8 cellular contexts compared by ENCODE assay signal in the genomic region with DNA sequence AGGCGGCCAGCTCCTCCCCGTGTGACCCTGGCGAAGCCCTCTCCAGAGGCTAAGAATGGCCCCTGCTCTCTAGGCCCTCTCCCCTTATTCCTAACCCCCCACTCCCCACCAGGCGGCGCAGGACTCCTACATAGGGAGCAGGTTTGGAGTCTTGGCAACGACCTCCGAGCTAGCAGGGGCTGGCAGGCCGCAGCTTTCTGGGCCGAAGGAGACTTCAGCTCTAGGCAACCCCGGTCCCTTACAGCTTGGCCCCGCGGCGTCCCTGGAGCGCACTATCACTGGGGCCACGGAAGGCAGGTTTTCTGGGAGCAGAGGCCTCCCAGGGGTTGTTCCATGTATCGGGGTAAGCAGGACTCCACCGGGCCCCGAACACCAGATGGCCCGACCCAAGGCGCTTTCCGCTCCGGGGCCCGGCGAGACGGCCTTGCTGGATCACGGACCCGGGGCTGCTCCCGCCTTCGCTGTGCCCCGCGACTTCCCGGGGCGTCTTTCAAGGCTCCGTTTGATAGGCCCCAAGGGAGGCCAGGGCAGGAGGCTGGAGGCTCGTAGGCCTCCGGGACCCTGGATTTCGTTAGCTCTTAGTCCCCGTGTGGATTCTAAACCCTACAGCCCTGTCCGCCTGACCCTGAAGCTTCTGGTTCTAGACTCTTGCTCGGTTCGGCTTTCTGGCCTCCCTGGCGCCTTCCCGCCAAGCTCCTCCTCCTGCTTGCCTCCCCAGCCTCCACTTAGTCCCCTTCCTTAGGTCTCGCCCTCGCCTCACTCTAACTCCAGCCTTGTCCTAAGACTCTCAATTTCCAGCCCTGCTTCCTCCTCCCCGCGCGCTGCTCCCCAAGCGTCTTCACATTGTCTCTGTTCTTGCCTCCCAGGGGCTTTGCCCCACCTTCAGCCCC. TPM values are rescaled to one million over a fixed set of nuclear protein-coding genes. Genes with fewer than 3 reads are reported as not detected.
DNase-seq lines count a peak whose midpoint lies in the region; ATAC-seq, FAIRE-seq and TF ChIP-seq lines count a peak whose summit lies in the region.

No MANE protein-coding gene starts in this region.

- no peaks in the 10 kb centered on the region for H3K9me3 ChIP-seq in PC-9 (ENCODE audit: insufficient read depth, low read depth)
- H3K9me3 ChIP-seq in esophagus muscularis mucosa, result no peaks in the 10 kb centered on the region

- CTCF ChIA-PET in activated CD4-positive, alpha-beta T cell treated with anti-CD3 and anti-CD28 coated beads for 36 hours (lab: Charles Lee), result interaction anchor here (0.6 to 3.7 kb wide), 13 partner anchors 10 to 716 kb away, joined by 3 to 22 read pairs (median 3); no protein-coding TSS in a partner anchor
- CTCF ChIA-PET in PC-9 (lab: Charles Lee), result no interaction called here

- no peak for TF ChIP-seq EP300 in esophagus muscularis mucosa (IDR thresholded peaks at IDR 0.05)

- H3K27me3 ChIP-seq in PC-9 (ENCODE audit: insufficient read depth, low read depth) (peaks cover 59% of the 10 kb centered on the region), bronchial epithelial cell (ENCODE audit: control insufficient read depth, insufficient read depth, low read length) (peaks cover 88% of the 10 kb centered on the region), esophagus muscularis mucosa (peaks cover 6 to 100% (median 83%) of the 10 kb centered on the region in 4 donors)

- intact Hi-C loops in activated CD4-positive, alpha-beta T cell treated with anti-CD3 and anti-CD28 coated beads for 36 hours (cut with DNase I, micrococcal nuclease), result loop anchor here (1.0 to 10.0 kb wide), 6 partner anchors 51 to 1961 kb away; partner anchors contain the start of gene MAFB (in 1 of the 2)
- intact Hi-C loops in PC-9 (cut with micrococcal nuclease; ENCODE audit: unreplicated experiment), result loop anchor here (1.0 kb wide), 1 partner anchor 167 kb away; no protein-coding TSS in a partner anchor
- intact Hi-C loops in esophagus muscularis mucosa (cut with DNase I), result no loop called here

- no peaks in the 10 kb centered on the region for H3K4me1 ChIP-seq in PC-9 (replicated peaks; ENCODE audit: insufficient read depth)
- H3K4me1 ChIP-seq in esophagus muscularis mucosa, result peaks cover 21 to 79% (median 65%) of the 10 kb centered on the region in 4 donors

- H3K9me2 ChIP-seq in PC-9 (ENCODE audit: insufficient read depth), result no peaks in the 10 kb centered on the region

- no peaks in the 10 kb centered on the region for H3K9me3 Mint-ChIP-seq in activated CD4-positive, alpha-beta T cell treated with anti-CD3 and anti-CD28 coated beads for 36 hours (ENCODE audit: low read depth)
- H3K9me3 Mint-ChIP-seq in naive B cell, result peaks cover 2 to 35% (median 17%) of the 10 kb centered on the region in 7 donors

- H3K4me1 Mint-ChIP-seq in activated CD4-positive, alpha-beta T cell treated with anti-CD3 and anti-CD28 coated beads for 36 hours, result peaks cover 57% of the 10 kb centered on the region
- peaks cover 64 to 85% (median 77%) of the 10 kb centered on the region in 3 donors for H3K4me1 Mint-ChIP-seq in naive B cell

- H3K4me3 ChIP-seq in PC-9, result no peak overlapping the region
- H3K4me3 ChIP-seq in bronchial epithelial cell (ENCODE audit: low read depth, low read length), result no peak overlapping the region
- H3K4me3 ChIP-seq in esophagus muscularis mucosa, result no peak overlapping the region

- no peak overlapping the region for H2AFZ ChIP-seq in PC-9

- H3K27ac ChIP-seq in PC-9 (no peak overlapping the region), esophagus muscularis mucosa (replicated peaks in 1 of 4) (no peak overlapping the region)

- peak; percentile 61 for TF ChIP-seq CTCF in PC-9 (conservative IDR thresholded peaks at IDR 0.05)
- peak; percentile 48 for TF ChIP-seq CTCF in bronchial epithelial cell (IDR thresholded peaks at IDR 0.05; ENCODE audit: insufficient read depth, low read length, severe bottlenecking)
- no peak for TF ChIP-seq CTCF in esophagus muscularis mucosa (IDR thresholded peaks at IDR 0.05)

- WGBS in esophagus muscularis mucosa, result 13% methylated on average over 19 of the region's 49 CpGs

- H3K27me3 Mint-ChIP-seq in activated CD4-positive, alpha-beta T cell treated with anti-CD3 and anti-CD28 coated beads for 36 hours, result peaks cover 87% of the 10 kb centered on the region
- H3K27me3 Mint-ChIP-seq in naive B cell, result peaks cover 79 to 98% (median 94%) of the 10 kb centered on the region in 3 donors

- no peak for TF ChIP-seq POLR2A in esophagus muscularis mucosa (IDR thresholded peaks at IDR 0.05; ENCODE audit: low read depth)

- H3K36me3 ChIP-seq in PC-9 (ENCODE audit: low read depth), result no peaks in the 10 kb centered on the region
- no peaks in the 10 kb centered on the region for H3K36me3 ChIP-seq in bronchial epithelial cell (ENCODE audit: control insufficient read depth, insufficient read depth, low read length)
- H3K36me3 ChIP-seq in esophagus muscularis mucosa, result no peaks in the 10 kb centered on the region

- no peaks in the 10 kb centered on the region for H4K20me1 ChIP-seq in PC-9 (ENCODE audit: insufficient read depth)

- BruUV-seq in PC-9 (replicated peaks; lab: Mats Ljungman, UMichigan), result no TSS peak

- peak; percentile 37 for ATAC-seq in activated CD4-positive, alpha-beta T cell treated with anti-CD3 and anti-CD28 coated beads for 36 hours
- ATAC-seq in naive B cell (ENCODE audit: low read depth in 2 of 2) (no peak), GM21390 (IDR thresholded peaks at IDR 0.05; ENCODE audit: unreplicated experiment) (no peak), GM21528 (IDR thresholded peaks at IDR 0.05; ENCODE audit: low FRiP score, unreplicated experiment) (no peak)

- no peaks in the 10 kb centered on the region for H3K79me2 ChIP-seq in PC-9 (ENCODE audit: low read depth)

- no peaks in the 10 kb centered on the region for H3K36me3 Mint-ChIP-seq in activated CD4-positive, alpha-beta T cell treated with anti-CD3 and anti-CD28 coated beads for 36 hours (ENCODE audit: low read depth)
- peaks cover 5 to 35% of the 10 kb centered on the region in 2 donors for H3K36me3 Mint-ChIP-seq in naive B cell

- H3K4me2 ChIP-seq in PC-9, result no peak overlapping the region

- H3F3A ChIP-seq in PC-9 (ENCODE audit: insufficient read depth, low read depth), result no peaks in the 10 kb centered on the region

- POLR2A ChIA-PET in activated CD4-positive, alpha-beta T cell treated with anti-CD3 and anti-CD28 coated beads for 36 hours (lab: Charles Lee), result no interaction called here
- POLR2A ChIA-PET in PC-9 (lab: Charles Lee; ENCODE audit: unreplicated experiment), result no interaction called here

- no peak for FAIRE-seq in bronchial epithelial cell (lab: Jason Lieb, UNC)

- no peak overlapping the region for H3K4me3 Mint-ChIP-seq in activated CD4-positive, alpha-beta T cell treated with anti-CD3 and anti-CD28 coated beads for 36 hours
- H3K4me3 Mint-ChIP-seq in naive B cell, result peak overlapping the region in 7 of 8 donors; percentile 40 to 89 (median 72)

- DNase-seq in activated CD4-positive, alpha-beta T cell treated with anti-CD3 and anti-CD28 coated beads for 36 hours, result peak; percentile 76
- DNase-seq in activated CD4-positive, alpha-beta T cell treated with anti-CD3 and anti-CD28 coated beads for 1 hour, result no peak
- peak in 1 of 2 experiments; percentile 44 for DNase-seq in PC-9
- DNase-seq in bronchial epithelial cell (ENCODE audit: low read depth), result no peak
- DNase-seq in naive B cell, result peak; percentile 15
- DNase-seq in esophagus muscularis mucosa (ENCODE audit: extremely low spot score), result no peak

- H3K27ac Mint-ChIP-seq in activated CD4-positive, alpha-beta T cell treated with anti-CD3 and anti-CD28 coated beads for 36 hours, result no peak overlapping the region
- peak overlapping the region in 5 of 6 donors; percentile 80 to 99 (median 97) for H3K27ac Mint-ChIP-seq in naive B cell

RNA-seq across cellular contexts. Expression of gene SLC32A1, which starts 1.9 kb away (rescaled TPM):
- not detected for total RNA-seq in activated CD4-positive, alpha-beta T cell treated with anti-CD3 and anti-CD28 coated beads for 36 hours
- total RNA-seq in PC-9 (2021), result not detected in 2 replicates
- total RNA-seq in bronchial epithelial cell, result under 0.01 TPM in 1 of 2 replicates, not detected in the other
- not detected for polyA plus RNA-seq in naive B cell (ENCODE audit: low read depth in 6 of 6)
- not detected for total RNA-seq in esophagus muscularis mucosa

RNA-seq across cellular contexts. Expression of gene ACTR5, which starts 22.1 kb away (rescaled TPM):
- total RNA-seq in activated CD4-positive, alpha-beta T cell treated with anti-CD3 and anti-CD28 coated beads for 36 hours, result 1 to 10 TPM; 6.3 to 8.4 TPM
- total RNA-seq in PC-9 (2021) (7.8 and 10.1 TPM in 2 replicates), bronchial epithelial cell (12.4 and 20.3 TPM in 2 replicates), esophagus muscularis mucosa (1 to 10 TPM; 5.8 to 9.8 (median 8.6) TPM)
- polyA plus RNA-seq in naive B cell (ENCODE audit: low read depth in 6 of 6), result 1 to 10 TPM; 3.5 to 9.6 (median 7.7) TPM

Comparison
In these comparisons a context has a peak if more than half of its experiments do, and no peak if none do; other contexts are left out.
1. DNase-seq: peak in activated CD4-positive, alpha-beta T cell treated with anti-CD3 and anti-CD28 coated beads for 36 hours (single experiment) and naive B cell (single experiment); none in activated CD4-positive, alpha-beta T cell treated with anti-CD3 and anti-CD28 coated beads for 1 hour (single experiment), bronchial epithelial cell (single experiment) and esophagus muscularis mucosa (single experiment).
2. CTCF ChIP-seq: peak in PC-9 (single experiment) and bronchial epithelial cell (single experiment); none in esophagus muscularis mucosa (0 of 3).